In genomic region chr6:28081486-28081751, GRCh38 we compare ENCODE assay signal across 8 cellular contexts.
DNase-seq lines count a peak whose midpoint lies in the region; ATAC-seq and TF ChIP-seq lines count a peak whose summit lies in the region.

No MANE protein-coding gene starts in this region.

- peaks cover 0 to 14% (median 11%) of the 10 kb centered on the region in 5 donors for H3K4me1 ChIP-seq in subcutaneous abdominal adipose tissue (ENCODE audit: control insufficient read depth in 5 of 5, insufficient read depth in 5 of 5, low read length in 5 of 5)

- peak overlapping the region; percentile 81 for H3K27ac ChIP-seq in angular gyrus (ENCODE audit: low read depth, low read length)
- H3K27ac ChIP-seq in subcutaneous abdominal adipose tissue (ENCODE audit: low read depth, low read length): peak overlapping the region; percentile 86

- TF ChIP-seq CTCF in GM12864 (IDR thresholded peaks at IDR 0.05; ENCODE audit: low read depth, low read length, missing control alignments): no peak

- ATAC-seq in GM21717 (IDR thresholded peaks at IDR 0.05; ENCODE audit: unreplicated experiment): peak; percentile 59

- DNase-seq in GM12864 (ENCODE audit: low read depth) (peak; percentile 55), Kasumi-1 (lab: John Stamatoyannopoulos, UW) (peak; percentile 73 to 78), iris pigment epithelial cell (ENCODE audit: low read depth) (peak; percentile 2), SHP77 (lab: John Stamatoyannopoulos, UW) (no peak), NCI-H2196 treated with DMSO at 0.1 percent for 48 hours (lab: John Stamatoyannopoulos, UW; ENCODE audit: unreplicated experiment) (no peak)

- no peaks in the 10 kb centered on the region for H3K36me3 ChIP-seq in subcutaneous abdominal adipose tissue (ENCODE audit: control insufficient read depth in 5 of 5, insufficient read depth in 5 of 5, low read length in 5 of 5)

- H3K27me3 ChIP-seq in subcutaneous abdominal adipose tissue (ENCODE audit: control insufficient read depth in 5 of 5, insufficient read depth in 4 of 5, low read length in 5 of 5): no peaks in the 10 kb centered on the region

- H3K9ac ChIP-seq in subcutaneous abdominal adipose tissue (ENCODE audit: low read length in 5 of 5): peak overlapping the region in 4 of 5 donors; percentile 82 to 93 (median 84)

- H3K4me3 ChIP-seq in GM12864 (ENCODE audit: low read depth, low read length) (peak overlapping the region; percentile 87), subcutaneous abdominal adipose tissue (ENCODE audit: low read depth in 1 of 5, low read length in 5 of 5) (peak overlapping the region; percentile 77 to 98 (median 97))

- H3K9me3 ChIP-seq in subcutaneous abdominal adipose tissue (ENCODE audit: control insufficient read depth in 5 of 5, low read length in 5 of 5): no peaks in the 10 kb centered on the region

Comparison
In these comparisons a context has a peak if more than half of its experiments do, and no peak if none do; other contexts are left out.
1. DNase-seq: peak in GM12864 (single experiment), Kasumi-1 (2 of 2) and iris pigment epithelial cell (single experiment); none in SHP77 (0 of 2) and NCI-H2196 treated with DMSO at 0.1 percent for 48 hours (single experiment).